Comparison of ENCODE assay signal across 1 cellular context in genomic region chr10:119302591-119303253, GRCh38.
TF ChIP-seq lines count a peak whose summit lies in the region.

No MANE protein-coding gene starts in this region.

TF ChIP-seq in HepG2, 621 proteins besides CTCF, POLR2A, EP300 and RAD21 (continued from another document):
- TF ChIP-seq PAXIP1 (CRISPR knock-in tag; conservative IDR thresholded peaks at IDR 0.05) (peak; percentile 44; the same call in 1 of the 2 replicates), ZNF768 (CRISPR knock-in tag; IDR thresholded peaks at IDR 0.05) (peak; percentile 93), ZNF687 (CRISPR knock-in tag; IDR thresholded peaks at IDR 0.05) (peak; percentile 54), ZMYM3 (CRISPR knock-in tag; IDR thresholded peaks at IDR 0.05) (peak; percentile 62)
